Comparison of ENCODE assay signal across 21 cellular contexts in the genomic region with DNA sequence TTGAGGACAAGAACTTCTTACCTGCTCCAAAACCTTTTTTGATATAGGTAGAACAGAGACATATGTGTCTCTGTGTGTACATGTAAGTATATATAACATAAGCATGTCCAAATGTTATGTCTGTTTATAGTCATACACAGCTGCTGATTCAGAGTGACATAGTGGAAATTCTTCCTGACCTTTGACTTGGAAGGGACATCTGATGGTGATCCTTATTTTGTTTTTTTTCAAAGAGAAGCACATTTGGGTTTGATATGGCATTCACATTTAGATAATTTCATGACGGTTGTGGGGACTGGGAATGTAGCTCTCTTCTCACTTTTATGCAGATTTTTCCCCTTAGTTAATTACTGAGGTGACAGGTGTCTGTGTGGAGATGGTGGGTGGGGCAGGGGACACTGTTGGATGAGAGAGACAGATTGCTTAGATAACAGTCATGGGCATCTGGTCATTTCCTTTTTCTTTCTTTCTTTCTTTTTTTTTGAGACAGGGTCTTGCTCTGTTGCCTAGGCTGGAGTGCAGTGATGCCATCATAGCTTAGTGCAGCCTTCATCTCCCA.
"Had no signal": no experiment of that assay in that cellular context is flagged by ENCODE, and none has a peak within 500 bp of the region (broad histone marks: within the 10 kb centered on the region; RNA-seq: fewer than 3 reads in every experiment).

No MANE protein-coding gene starts in this region.

- DNase-seq: effector memory CD8-positive, alpha-beta T cell; foreskin keratinocyte; head of caudate nucleus; kidney; mesendoderm; naive B cell; retina; right lobe of liver; stimulated activated CD4-positive, alpha-beta T cell treated with anti-CD3 and anti-CD28 coated beads, Interleukin-4, amount 100 ng/mL, for 1 hour; stimulated activated CD8-positive, alpha-beta memory T cell treated with anti-CD3 and anti-CD28 coated beads, Interleukin-4, amount 100 ng/mL, for 48 hours; stimulated activated naive CD4-positive, alpha-beta T cell; stomach; substantia nigra; transverse colon had no signal

- H3K4me3 ChIP-seq: hepatocyte, prostate gland, right lobe of liver, stomach, thoracic aorta, transverse colon had no signal

- H3K27me3 ChIP-seq: foreskin keratinocyte, hepatocyte, right lobe of liver, stomach, transverse colon had no signal

- H3K9me3 Mint-ChIP-seq: dendritic cell treated with granulocyte-macrophage colony-stimulating factor and Interleukin-4, amounts not matched to agents 40 ng/mL and 50 ng/mL, for 4 days; effector memory CD8-positive, alpha-beta T cell; naive B cell; nephron had no signal

- H3K27me3 Mint-ChIP-seq: dendritic cell treated with granulocyte-macrophage colony-stimulating factor and Interleukin-4, amounts not matched to agents 40 ng/mL and 50 ng/mL, for 4 days; effector memory CD8-positive, alpha-beta T cell; naive B cell had no signal

- ATAC-seq: effector memory CD8-positive, alpha-beta T cell; foreskin keratinocyte; right lobe of liver had no signal

- H3K27ac Mint-ChIP-seq: dendritic cell treated with granulocyte-macrophage colony-stimulating factor and Interleukin-4, amounts not matched to agents 40 ng/mL and 50 ng/mL, for 4 days; effector memory CD8-positive, alpha-beta T cell; nephron had no signal

- H3K36me3 ChIP-seq: prostate gland, right lobe of liver, stomach, thoracic aorta, transverse colon had no signal

- H3K4me3 Mint-ChIP-seq: dendritic cell treated with granulocyte-macrophage colony-stimulating factor and Interleukin-4, amounts not matched to agents 40 ng/mL and 50 ng/mL, for 4 days; effector memory CD8-positive, alpha-beta T cell; naive B cell; nephron had no signal

- H3K4me1 ChIP-seq: foreskin keratinocyte, prostate gland had no signal

- H3K9me3 ChIP-seq: prostate gland, right lobe of liver, stomach, thoracic aorta, transverse colon had no signal

- H3K27ac ChIP-seq: epithelial cell of prostate, foreskin keratinocyte, hepatocyte, parathyroid adenoma, prostate gland, right lobe of liver, stomach, thoracic aorta, transverse colon had no signal
